ENCODE assay signal across 1 cellular context in the genomic region with DNA sequence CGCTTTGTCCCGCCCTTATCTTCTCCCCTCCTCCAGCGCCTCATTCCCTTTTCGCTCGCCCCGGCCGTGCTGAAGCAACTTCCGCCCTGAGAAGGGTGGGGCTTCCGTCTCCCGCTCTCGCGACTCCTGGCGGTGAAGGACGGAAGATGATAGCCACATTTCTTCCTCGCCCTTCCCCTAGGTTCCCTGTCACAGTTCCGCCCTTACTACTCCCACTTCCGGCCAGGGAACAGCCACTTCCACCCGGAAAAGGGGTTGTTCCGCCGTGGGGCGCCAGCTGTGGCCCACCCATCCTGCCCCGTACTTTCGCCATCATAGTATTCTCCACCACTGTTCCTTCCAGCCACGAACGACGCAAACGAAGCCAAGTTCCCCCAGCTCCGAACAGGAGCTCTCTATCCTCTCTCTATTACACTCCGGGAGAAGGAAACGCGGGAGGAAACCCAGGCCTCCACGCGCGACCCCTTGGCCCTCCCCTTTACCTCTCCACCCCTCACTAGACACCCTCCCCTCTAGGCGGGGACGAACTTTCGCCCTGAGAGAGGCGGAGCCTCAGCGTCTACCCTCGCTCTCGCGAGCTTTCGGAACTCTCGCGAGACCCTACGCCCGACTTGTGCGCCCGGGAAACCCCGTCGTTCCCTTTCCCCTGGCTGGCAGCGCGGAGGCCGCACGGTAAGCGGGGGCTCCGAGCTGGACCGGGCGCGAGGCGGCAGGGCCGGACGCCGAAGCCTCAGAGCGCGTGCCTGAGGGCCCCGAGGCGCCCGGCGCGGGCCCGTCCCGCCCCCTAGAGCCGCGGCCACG.
A peak's percentile ranks its signal among the peaks of the same experiment; 100 is the strongest.
TF ChIP-seq lines count a peak whose summit lies in the region.

A gene (plus strand): TSS at position 638 of the 801 bp plus-strand sequence. CDS start 520 bp downstream, outside the sequence.

TF ChIP-seq in K562, 482 proteins besides CTCF, POLR2A, EP300 and RAD21 (continued from another document and continues in another):
- peak; percentile 84 for TF ChIP-seq ZBTB7A (IDR thresholded peaks at IDR 0.05; ENCODE audit: borderline replicate concordance, control insufficient read depth, low read depth, low read length)
- TF ChIP-seq ARHGAP35 (IDR thresholded peaks at IDR 0.05; ENCODE audit: partially characterized antibody) = peak; percentile 98
- no peak for TF ChIP-seq ZNF212 (CRISPR knock-in tag; IDR thresholded peaks at IDR 0.05)
- no peak for TF ChIP-seq KDM2B (CRISPR knock-in tag; IDR thresholded peaks at IDR 0.05)
- TF ChIP-seq, protein P1, sequence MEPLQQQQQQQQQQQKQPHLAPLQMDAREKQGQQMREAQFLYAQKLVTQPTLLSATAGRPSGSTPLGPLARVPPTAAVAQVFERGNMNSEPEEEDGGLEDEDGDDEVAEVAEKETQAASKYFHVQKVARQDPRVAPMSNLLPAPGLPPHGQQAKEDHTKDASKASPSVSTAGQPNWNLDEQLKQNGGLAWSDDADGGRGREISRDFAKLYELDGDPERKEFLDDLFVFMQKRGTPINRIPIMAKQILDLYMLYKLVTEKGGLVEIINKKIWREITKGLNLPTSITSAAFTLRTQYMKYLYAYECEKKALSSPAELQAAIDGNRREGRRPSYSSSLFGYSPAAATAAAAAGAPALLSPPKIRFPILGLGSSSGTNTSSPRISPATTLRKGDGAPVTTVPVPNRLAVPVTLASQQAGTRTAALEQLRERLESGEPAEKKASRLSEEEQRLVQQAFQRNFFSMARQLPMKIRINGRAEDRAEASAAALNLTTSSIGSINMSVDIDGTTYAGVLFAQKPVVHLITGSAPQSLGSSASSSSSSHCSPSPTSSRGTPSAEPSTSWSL (CRISPR knock-in tag; IDR thresholded peaks at IDR 0.05; ENCODE audit: borderline replicate concordance) = no peak; the same call in 1 of the 2 replicates
- peak; percentile 32 for TF ChIP-seq EGR1 (conservative IDR thresholded peaks at IDR 0.05)
- no peak for TF ChIP-seq WHSC1 (IDR thresholded peaks at IDR 0.05; ENCODE audit: low read length)
- TF ChIP-seq, protein P2, sequence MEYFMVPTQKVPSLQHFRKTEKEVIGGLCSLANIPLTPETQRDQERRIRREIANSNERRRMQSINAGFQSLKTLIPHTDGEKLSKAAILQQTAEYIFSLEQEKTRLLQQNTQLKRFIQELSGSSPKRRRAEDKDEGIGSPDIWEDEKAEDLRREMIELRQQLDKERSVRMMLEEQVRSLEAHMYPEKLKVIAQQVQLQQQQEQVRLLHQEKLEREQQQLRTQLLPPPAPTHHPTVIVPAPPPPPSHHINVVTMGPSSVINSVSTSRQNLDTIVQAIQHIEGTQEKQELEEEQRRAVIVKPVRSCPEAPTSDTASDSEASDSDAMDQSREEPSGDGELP (CRISPR knock-in tag; IDR thresholded peaks at IDR 0.05; ENCODE audit: borderline replicate concordance) = peak; percentile 98
- TF ChIP-seq CBX5 (IDR thresholded peaks at IDR 0.05; ENCODE audit: borderline replicate concordance, low read depth) = 0 out of 2 replicates have a peak, but pooled peaks have one; percentile 61
- TF ChIP-seq, protein P3, sequence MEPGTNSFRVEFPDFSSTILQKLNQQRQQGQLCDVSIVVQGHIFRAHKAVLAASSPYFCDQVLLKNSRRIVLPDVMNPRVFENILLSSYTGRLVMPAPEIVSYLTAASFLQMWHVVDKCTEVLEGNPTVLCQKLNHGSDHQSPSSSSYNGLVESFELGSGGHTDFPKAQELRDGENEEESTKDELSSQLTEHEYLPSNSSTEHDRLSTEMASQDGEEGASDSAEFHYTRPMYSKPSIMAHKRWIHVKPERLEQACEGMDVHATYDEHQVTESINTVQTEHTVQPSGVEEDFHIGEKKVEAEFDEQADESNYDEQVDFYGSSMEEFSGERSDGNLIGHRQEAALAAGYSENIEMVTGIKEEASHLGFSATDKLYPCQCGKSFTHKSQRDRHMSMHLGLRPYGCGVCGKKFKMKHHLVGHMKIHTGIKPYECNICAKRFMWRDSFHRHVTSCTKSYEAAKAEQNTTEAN (CRISPR knock-in tag; IDR thresholded peaks at IDR 0.05) = no peak
- TF ChIP-seq TSC22D4 (tag; IDR thresholded peaks at IDR 0.05) = no peak
- peak; percentile 27; the same call in 1 of the 2 replicates for TF ChIP-seq SOX6 (IDR thresholded peaks at IDR 0.05)
- TF ChIP-seq NCOR1 (IDR thresholded peaks at IDR 0.05) = peak; percentile 47
- no peak for TF ChIP-seq ZNF224 (CRISPR knock-in tag; IDR thresholded peaks at IDR 0.05)
- TF ChIP-seq MAFG (tag; conservative IDR thresholded peaks at IDR 0.05) = no peak
- TF ChIP-seq, protein P4, sequence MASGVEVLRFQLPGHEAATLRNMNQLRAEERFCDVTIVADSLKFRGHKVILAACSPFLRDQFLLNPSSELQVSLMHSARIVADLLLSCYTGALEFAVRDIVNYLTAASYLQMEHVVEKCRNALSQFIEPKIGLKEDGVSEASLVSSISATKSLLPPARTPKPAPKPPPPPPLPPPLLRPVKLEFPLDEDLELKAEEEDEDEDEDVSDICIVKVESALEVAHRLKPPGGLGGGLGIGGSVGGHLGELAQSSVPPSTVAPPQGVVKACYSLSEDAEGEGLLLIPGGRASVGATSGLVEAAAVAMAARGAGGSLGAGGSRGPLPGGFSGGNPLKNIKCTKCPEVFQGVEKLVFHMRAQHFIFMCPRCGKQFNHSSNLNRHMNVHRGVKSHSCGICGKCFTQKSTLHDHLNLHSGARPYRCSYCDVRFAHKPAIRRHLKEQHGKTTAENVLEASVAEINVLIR (CRISPR knock-in tag; IDR thresholded peaks at IDR 0.05) = peak; percentile 57; the same call in 1 of the 2 replicates
- no peak for TF ChIP-seq IFI16 (CRISPR knock-in tag; IDR thresholded peaks at IDR 0.05)
- TF ChIP-seq, protein P5, sequence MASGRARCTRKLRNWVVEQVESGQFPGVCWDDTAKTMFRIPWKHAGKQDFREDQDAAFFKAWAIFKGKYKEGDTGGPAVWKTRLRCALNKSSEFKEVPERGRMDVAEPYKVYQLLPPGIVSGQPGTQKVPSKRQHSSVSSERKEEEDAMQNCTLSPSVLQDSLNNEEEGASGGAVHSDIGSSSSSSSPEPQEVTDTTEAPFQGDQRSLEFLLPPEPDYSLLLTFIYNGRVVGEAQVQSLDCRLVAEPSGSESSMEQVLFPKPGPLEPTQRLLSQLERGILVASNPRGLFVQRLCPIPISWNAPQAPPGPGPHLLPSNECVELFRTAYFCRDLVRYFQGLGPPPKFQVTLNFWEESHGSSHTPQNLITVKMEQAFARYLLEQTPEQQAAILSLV (tag; IDR thresholded peaks at IDR 0.05) = no peak
- TF ChIP-seq FOSL1 (tag; conservative IDR thresholded peaks at IDR 0.05) = no peak; the same call in 1 of the 2 replicates
- TF ChIP-seq, protein P6, sequence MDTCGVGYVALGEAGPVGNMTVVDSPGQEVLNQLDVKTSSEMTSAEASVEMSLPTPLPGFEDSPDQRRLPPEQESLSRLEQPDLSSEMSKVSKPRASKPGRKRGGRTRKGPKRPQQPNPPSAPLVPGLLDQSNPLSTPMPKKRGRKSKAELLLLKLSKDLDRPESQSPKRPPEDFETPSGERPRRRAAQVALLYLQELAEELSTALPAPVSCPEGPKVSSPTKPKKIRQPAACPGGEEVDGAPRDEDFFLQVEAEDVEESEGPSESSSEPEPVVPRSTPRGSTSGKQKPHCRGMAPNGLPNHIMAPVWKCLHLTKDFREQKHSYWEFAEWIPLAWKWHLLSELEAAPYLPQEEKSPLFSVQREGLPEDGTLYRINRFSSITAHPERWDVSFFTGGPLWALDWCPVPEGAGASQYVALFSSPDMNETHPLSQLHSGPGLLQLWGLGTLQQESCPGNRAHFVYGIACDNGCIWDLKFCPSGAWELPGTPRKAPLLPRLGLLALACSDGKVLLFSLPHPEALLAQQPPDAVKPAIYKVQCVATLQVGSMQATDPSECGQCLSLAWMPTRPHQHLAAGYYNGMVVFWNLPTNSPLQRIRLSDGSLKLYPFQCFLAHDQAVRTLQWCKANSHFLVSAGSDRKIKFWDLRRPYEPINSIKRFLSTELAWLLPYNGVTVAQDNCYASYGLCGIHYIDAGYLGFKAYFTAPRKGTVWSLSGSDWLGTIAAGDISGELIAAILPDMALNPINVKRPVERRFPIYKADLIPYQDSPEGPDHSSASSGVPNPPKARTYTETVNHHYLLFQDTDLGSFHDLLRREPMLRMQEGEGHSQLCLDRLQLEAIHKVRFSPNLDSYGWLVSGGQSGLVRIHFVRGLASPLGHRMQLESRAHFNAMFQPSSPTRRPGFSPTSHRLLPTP (IDR thresholded peaks at IDR 0.05; ENCODE audit: borderline replicate concordance, extremely low read depth, insufficient read length) = no peak
- TF ChIP-seq, protein P7, sequence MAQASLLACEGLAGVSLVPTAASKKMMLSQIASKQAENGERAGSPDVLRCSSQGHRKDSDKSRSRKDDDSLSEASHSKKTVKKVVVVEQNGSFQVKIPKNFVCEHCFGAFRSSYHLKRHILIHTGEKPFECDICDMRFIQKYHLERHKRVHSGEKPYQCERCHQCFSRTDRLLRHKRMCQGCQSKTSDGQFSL (CRISPR knock-in tag; IDR thresholded peaks at IDR 0.05) = no peak
- TF ChIP-seq, protein P7 (tag; IDR thresholded peaks at IDR 0.05) = no peak; a peak in 1 of 4 replicates
- no peak for TF ChIP-seq CBFA2T3 (IDR thresholded peaks at IDR 0.05)
- TF ChIP-seq DACH1 (IDR thresholded peaks at IDR 0.05; ENCODE audit: partially characterized antibody) = peak; percentile 75
- TF ChIP-seq NR3C1 (CRISPR knock-in tag; IDR thresholded peaks at IDR 0.05) = no peak
- TF ChIP-seq GABPB2 (CRISPR knock-in tag; conservative IDR thresholded peaks at IDR 0.05) = no peak
- no peak for TF ChIP-seq CSDE1 (IDR thresholded peaks at IDR 0.05)
- no peak for TF ChIP-seq NCOA2 (IDR thresholded peaks at IDR 0.05; ENCODE audit: partially characterized antibody in 2 of 2)
- TF ChIP-seq SAP30 (IDR thresholded peaks at IDR 0.05; ENCODE audit: borderline replicate concordance, insufficient read depth, low read depth, low read length, poor library complexity, severe bottlenecking) = peak; percentile 79
- TF ChIP-seq, protein P8, sequence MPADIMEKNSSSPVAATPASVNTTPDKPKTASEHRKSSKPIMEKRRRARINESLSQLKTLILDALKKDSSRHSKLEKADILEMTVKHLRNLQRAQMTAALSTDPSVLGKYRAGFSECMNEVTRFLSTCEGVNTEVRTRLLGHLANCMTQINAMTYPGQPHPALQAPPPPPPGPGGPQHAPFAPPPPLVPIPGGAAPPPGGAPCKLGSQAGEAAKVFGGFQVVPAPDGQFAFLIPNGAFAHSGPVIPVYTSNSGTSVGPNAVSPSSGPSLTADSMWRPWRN (IDR thresholded peaks at IDR 0.05; ENCODE audit: low read depth) = 0 out of 2 replicates have a peak, but pooled peaks have one; percentile 31
- TF ChIP-seq CCAR2 (IDR thresholded peaks at IDR 0.05; ENCODE audit: low read depth, low read length) = no peak
- TF ChIP-seq CHD2 (IDR thresholded peaks at IDR 0.05; ENCODE audit: low read depth, low read length) = peak; percentile 99
- peak; percentile 82 for TF ChIP-seq JUND (IDR thresholded peaks at IDR 0.05; ENCODE audit: borderline replicate concordance, low read depth, low read length)
- no peak; the same call in 2 of the 3 replicates for TF ChIP-seq JUND (tag; IDR thresholded peaks at IDR 0.05; ENCODE audit: borderline replicate concordance, low read depth, low read length)
- TF ChIP-seq, protein P9, sequence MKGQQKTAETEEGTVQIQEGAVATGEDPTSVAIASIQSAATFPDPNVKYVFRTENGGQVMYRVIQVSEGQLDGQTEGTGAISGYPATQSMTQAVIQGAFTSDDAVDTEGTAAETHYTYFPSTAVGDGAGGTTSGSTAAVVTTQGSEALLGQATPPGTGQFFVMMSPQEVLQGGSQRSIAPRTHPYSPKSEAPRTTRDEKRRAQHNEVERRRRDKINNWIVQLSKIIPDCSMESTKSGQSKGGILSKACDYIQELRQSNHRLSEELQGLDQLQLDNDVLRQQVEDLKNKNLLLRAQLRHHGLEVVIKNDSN (CRISPR knock-in tag; IDR thresholded peaks at IDR 0.05) = no peak
- TF ChIP-seq, protein P10, sequence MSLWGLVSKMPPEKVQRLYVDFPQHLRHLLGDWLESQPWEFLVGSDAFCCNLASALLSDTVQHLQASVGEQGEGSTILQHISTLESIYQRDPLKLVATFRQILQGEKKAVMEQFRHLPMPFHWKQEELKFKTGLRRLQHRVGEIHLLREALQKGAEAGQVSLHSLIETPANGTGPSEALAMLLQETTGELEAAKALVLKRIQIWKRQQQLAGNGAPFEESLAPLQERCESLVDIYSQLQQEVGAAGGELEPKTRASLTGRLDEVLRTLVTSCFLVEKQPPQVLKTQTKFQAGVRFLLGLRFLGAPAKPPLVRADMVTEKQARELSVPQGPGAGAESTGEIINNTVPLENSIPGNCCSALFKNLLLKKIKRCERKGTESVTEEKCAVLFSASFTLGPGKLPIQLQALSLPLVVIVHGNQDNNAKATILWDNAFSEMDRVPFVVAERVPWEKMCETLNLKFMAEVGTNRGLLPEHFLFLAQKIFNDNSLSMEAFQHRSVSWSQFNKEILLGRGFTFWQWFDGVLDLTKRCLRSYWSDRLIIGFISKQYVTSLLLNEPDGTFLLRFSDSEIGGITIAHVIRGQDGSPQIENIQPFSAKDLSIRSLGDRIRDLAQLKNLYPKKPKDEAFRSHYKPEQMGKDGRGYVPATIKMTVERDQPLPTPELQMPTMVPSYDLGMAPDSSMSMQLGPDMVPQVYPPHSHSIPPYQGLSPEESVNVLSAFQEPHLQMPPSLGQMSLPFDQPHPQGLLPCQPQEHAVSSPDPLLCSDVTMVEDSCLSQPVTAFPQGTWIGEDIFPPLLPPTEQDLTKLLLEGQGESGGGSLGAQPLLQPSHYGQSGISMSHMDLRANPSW (CRISPR knock-in tag; IDR thresholded peaks at IDR 0.05) = peak; percentile 85; the same call in 1 of the 2 replicates
- TF ChIP-seq, protein P11, sequence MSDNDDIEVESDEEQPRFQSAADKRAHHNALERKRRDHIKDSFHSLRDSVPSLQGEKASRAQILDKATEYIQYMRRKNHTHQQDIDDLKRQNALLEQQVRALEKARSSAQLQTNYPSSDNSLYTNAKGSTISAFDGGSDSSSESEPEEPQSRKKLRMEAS (CRISPR knock-in tag; IDR thresholded peaks at IDR 0.05) = peak; percentile 67
- TF ChIP-seq PHF20 (IDR thresholded peaks at IDR 0.05; ENCODE audit: partially characterized antibody) = peak; percentile 95
- TF ChIP-seq, protein P12, sequence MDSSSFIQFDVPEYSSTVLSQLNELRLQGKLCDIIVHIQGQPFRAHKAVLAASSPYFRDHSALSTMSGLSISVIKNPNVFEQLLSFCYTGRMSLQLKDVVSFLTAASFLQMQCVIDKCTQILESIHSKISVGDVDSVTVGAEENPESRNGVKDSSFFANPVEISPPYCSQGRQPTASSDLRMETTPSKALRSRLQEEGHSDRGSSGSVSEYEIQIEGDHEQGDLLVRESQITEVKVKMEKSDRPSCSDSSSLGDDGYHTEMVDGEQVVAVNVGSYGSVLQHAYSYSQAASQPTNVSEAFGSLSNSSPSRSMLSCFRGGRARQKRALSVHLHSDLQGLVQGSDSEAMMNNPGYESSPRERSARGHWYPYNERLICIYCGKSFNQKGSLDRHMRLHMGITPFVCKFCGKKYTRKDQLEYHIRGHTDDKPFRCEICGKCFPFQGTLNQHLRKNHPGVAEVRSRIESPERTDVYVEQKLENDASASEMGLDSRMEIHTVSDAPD (CRISPR knock-in tag; IDR thresholded peaks at IDR 0.05) = no peak
- peak; percentile 78; the same call in 1 of the 2 replicates for TF ChIP-seq CBFB (CRISPR knock-in tag; IDR thresholded peaks at IDR 0.05)
- TF ChIP-seq BRD9 (IDR thresholded peaks at IDR 0.05; ENCODE audit: low read depth, partially characterized antibody) = peak; percentile 26
- TF ChIP-seq RBM17 (IDR thresholded peaks at IDR 0.05; ENCODE audit: borderline replicate concordance, low read depth, low read length) = no peak
- peak; percentile 79 for TF ChIP-seq CREB1 (IDR thresholded peaks at IDR 0.05)
- TF ChIP-seq CREB1 (CRISPR knock-in tag; IDR thresholded peaks at IDR 0.05) = peak; percentile 60
